ENCODE assay signal across 8 cellular contexts in genomic region chr22:30947821-30948454, GRCh38. TPM values are rescaled to one million over a fixed set of nuclear protein-coding genes. Genes with fewer than 3 reads are reported as not detected.
A peak's percentile ranks its signal among the peaks of the same experiment; 100 is the strongest.
DNase-seq lines count a peak whose midpoint lies in the region; ATAC-seq and TF ChIP-seq lines count a peak whose summit lies in the region.

No MANE protein-coding gene starts in this region.

- H3F3A ChIP-seq in SK-N-SH (replicated peaks; ENCODE audit: insufficient read depth): no peaks in the 10 kb centered on the region

- POLR2A ChIA-PET in SK-N-SH (lab: Yijun Ruan, JAX): interaction anchor here (1.5 kb wide), 1 partner anchor 137 kb away, joined by 7 read pairs; no protein-coding TSS in a partner anchor

- TF ChIP-seq CTCF in AG09309 (IDR thresholded peaks at IDR 0.05; ENCODE audit: control insufficient read depth, insufficient read depth, low read depth, low read length, missing control alignments) (peak; percentile 52), GM13977 (IDR thresholded peaks at IDR 0.05; ENCODE audit: extremely low read depth, insufficient read depth, missing control alignments) (peak; percentile 43), SK-N-SH (IDR thresholded peaks at IDR 0.05) (peak; percentile 67), fibroblast of the aortic adventitia (IDR thresholded peaks at IDR 0.05; ENCODE audit: insufficient read depth, low read length) (peak; percentile 65)

- no peaks in the 10 kb centered on the region for H3K9me3 ChIP-seq in SK-N-SH

- no peaks in the 10 kb centered on the region for H3K27me3 ChIP-seq in SK-N-SH (ENCODE audit: insufficient read depth)

- in situ Hi-C loops in GM13977 (cut with MboI; ENCODE audit: low pct_unique_long_range_greater_than_20kb, low sequenced_read_pairs, unreplicated experiment): no loop called here

- H3K9me2 ChIP-seq in SK-N-SH: no peaks in the 10 kb centered on the region

- H4K20me1 ChIP-seq in SK-N-SH (ENCODE audit: insufficient read depth): no peaks in the 10 kb centered on the region

- H3K4me1 ChIP-seq in SK-N-SH (ENCODE audit: control insufficient read depth in 1 of 2, insufficient read depth in 2 of 2, low read depth in 1 of 2, low read length in 1 of 2): peaks cover 0 to 12% of the 10 kb centered on the region in 2 experiments; a peak in 1 of 4 replicates

- H3K36me3 ChIP-seq in SK-N-SH (replicated peaks in 1 of 2; ENCODE audit: control insufficient read depth in 1 of 2, insufficient read depth in 2 of 2, low read length in 1 of 2): peaks cover 29 to 89% of the 10 kb centered on the region in 2 experiments

- ATAC-seq in GM21576 (IDR thresholded peaks at IDR 0.05; ENCODE audit: unreplicated experiment): no peak
- no peak for ATAC-seq in GM18870 (IDR thresholded peaks at IDR 0.05; ENCODE audit: unreplicated experiment)

- H3K27ac ChIP-seq in SK-N-SH (ENCODE audit: low read depth in 2 of 2, low read length in 1 of 2): no peak overlapping the region; a peak in 1 of 4 replicates

- peak; percentile 73 for TF ChIP-seq RAD21 in SK-N-SH (IDR thresholded peaks at IDR 0.05; ENCODE audit: low read length)

- no peak overlapping the region for H3K4me2 ChIP-seq in SK-N-SH

- CTCF ChIA-PET in SK-N-SH (lab: Yijun Ruan, JAX): interaction anchor here (0.6 to 3.2 kb wide), 9 partner anchors 135 to 191 kb away, joined by 3 to 72 read pairs (median 5); partner anchors contain the start of gene SELENOM

- DNase-seq in AG09309 (ENCODE audit: low read depth) (no peak), GM13977 (ENCODE audit: low spot score) (peak; percentile 28), SK-N-SH (peak; percentile 38), fibroblast of the aortic adventitia (ENCODE audit: low read depth) (peak; percentile 79), pons (ENCODE audit: low spot score) (peak; percentile 89), NCI-H774 (lab: John Stamatoyannopoulos, UW) (no peak)

- H3K79me2 ChIP-seq in SK-N-SH (ENCODE audit: insufficient read depth): no peaks in the 10 kb centered on the region

- TF ChIP-seq EP300 in SK-N-SH (IDR thresholded peaks at IDR 0.05; ENCODE audit: borderline replicate concordance in 1 of 2, low read depth in 1 of 2, low read length in 1 of 2): no peak

- no peak overlapping the region for H3K9ac ChIP-seq in SK-N-SH

- 86% methylated on average over 2 of the region's 2 CpGs for WGBS in SK-N-SH (ENCODE audit: low lambda C conversion rate)

- H2AFZ ChIP-seq in SK-N-SH (ENCODE audit: low read depth): no peak overlapping the region

- no peak overlapping the region for H3K4me3 ChIP-seq in AG09309 (ENCODE audit: control insufficient read depth, low read depth, low read length)
- H3K4me3 ChIP-seq in SK-N-SH (ENCODE audit: low read depth in 2 of 2, low read length in 1 of 2): no peak overlapping the region
- H3K4me3 ChIP-seq in fibroblast of the aortic adventitia (ENCODE audit: low read depth, low read length): no peak overlapping the region

TF ChIP-seq in SK-N-SH, 30 proteins besides CTCF, POLR2A, EP300 and RAD21:
- peak; percentile 70 for TF ChIP-seq SMC3 (IDR thresholded peaks at IDR 0.05; ENCODE audit: low read depth, low read length)
- TF ChIP-seq MEF2A (IDR thresholded peaks at IDR 0.05; ENCODE audit: borderline replicate concordance, low read depth): no peak
- TF ChIP-seq REST (IDR thresholded peaks at IDR 0.05; ENCODE audit: low read depth, low read length): no peak

RNA-seq across cellular contexts. Expression of gene MORC2, which starts 20.6 kb away (rescaled TPM):
- polyA plus RNA-seq in SK-N-SH (2012; rRNA removed): 7.3 and 8.3 TPM in 2 replicates
- polyA plus RNA-seq in SK-N-SH (2012; cell fraction: cytosol; rRNA removed): 6.0 and 6.1 TPM in 2 replicates
- 19.7 and 21.7 TPM in 2 replicates for polyA plus RNA-seq in SK-N-SH (2012; cell fraction: nucleus; rRNA removed)
- total RNA-seq in fibroblast of the aortic adventitia (ENCODE audit: low replicate concordance): 17.7 and 36.3 TPM in 2 replicates

RNA-seq across cellular contexts. Expression of gene TUG1, which starts 21.1 kb away (rescaled TPM):
- 46.8 and 63.2 TPM in 2 replicates for polyA plus RNA-seq in SK-N-SH (2012; rRNA removed)
- 48.4 and 52.5 TPM in 2 replicates for polyA plus RNA-seq in SK-N-SH (2012; cell fraction: cytosol; rRNA removed)
- polyA plus RNA-seq in SK-N-SH (2012; cell fraction: nucleus; rRNA removed): 125 and 190 TPM in 2 replicates
- 67.3 and 88.2 TPM in 2 replicates for total RNA-seq in fibroblast of the aortic adventitia (ENCODE audit: low replicate concordance)

Comparison
In these comparisons a context has a peak if more than half of its experiments do, and no peak if none do; other contexts are left out.
1. DNase-seq: peak in GM13977 (single experiment), SK-N-SH (single experiment), fibroblast of the aortic adventitia (single experiment) and pons (single experiment); none in AG09309 (single experiment) and NCI-H774 (single experiment).
2. Peak in every context shown above with its lines, with median percentiles within 50 percentile points of each other: CTCF ChIP-seq.